9 cellular contexts compared by ENCODE assay signal in genomic region chr2:7083580-7084509, GRCh38.
A peak's percentile ranks its signal among the peaks of the same experiment; 100 is the strongest.
DNase-seq lines count a peak whose midpoint lies in the region; ATAC-seq and TF ChIP-seq lines count a peak whose summit lies in the region.
"Had no signal": no experiment of that assay in that cellular context is flagged by ENCODE, and none has a peak within 500 bp of the region (broad histone marks: within the 10 kb centered on the region; RNA-seq: fewer than 3 reads in every experiment).

No MANE protein-coding gene starts in this region.

- H3K4me3 ChIP-seq in epithelial cell of esophagus (ENCODE audit: low read length): no peak overlapping the region
- H3K4me3 ChIP-seq: BLaER1 treated with 17β-estradiol and CSF1 and Interleukin-3, amounts not matched to agents 10 nM and 100 nM had no signal

- peaks cover 8% of the 10 kb centered on the region for H3K9me3 Mint-ChIP-seq in type B pancreatic cell

- H3K4me3 Mint-ChIP-seq in type B pancreatic cell: no peak overlapping the region

- no peaks in the 10 kb centered on the region for H3K4me1 Mint-ChIP-seq in type B pancreatic cell (ENCODE audit: unreplicated experiment)

- no peak overlapping the region for H3K27ac Mint-ChIP-seq in type B pancreatic cell

- peaks cover 5% of the 10 kb centered on the region for H3K36me3 Mint-ChIP-seq in type B pancreatic cell

- TF ChIP-seq CTCF in epithelial cell of esophagus (IDR thresholded peaks at IDR 0.05; ENCODE audit: insufficient read depth, low read depth, low read length, missing control alignments) (peak; percentile 58), type B pancreatic cell (conservative IDR thresholded peaks at IDR 0.05) (peak; percentile 76)

- peak; percentile 83 for ATAC-seq in HG02852 (IDR thresholded peaks at IDR 0.05; ENCODE audit: unreplicated experiment)

- peak; percentile 4 for DNase-seq in NCI-H146 (lab: John Stamatoyannopoulos, UW)
- no peak for DNase-seq in NCI-H146 treated with DMSO at 0.1 percent for 48 hours (lab: John Stamatoyannopoulos, UW; ENCODE audit: unreplicated experiment)
- peak; percentile 69 for DNase-seq in OCI-M1 (lab: John Stamatoyannopoulos, UW)
- DNase-seq in epithelial cell of esophagus (ENCODE audit: low read depth): peak; percentile 28
- no peak for DNase-seq in type B pancreatic cell (ENCODE audit: extremely low spot score, unreplicated experiment)
- no peak for DNase-seq in pons (ENCODE audit: low spot score)
- DNase-seq in DMS79 treated with DMSO at 0.1 percent for 48 hours (lab: John Stamatoyannopoulos, UW): no peak

- H3K27me3 Mint-ChIP-seq in type B pancreatic cell: peaks cover 2% of the 10 kb centered on the region

Comparison
In these comparisons a context has a peak if more than half of its experiments do, and no peak if none do; other contexts are left out.
1. DNase-seq: peak in NCI-H146 (single experiment), OCI-M1 (single experiment) and epithelial cell of esophagus (single experiment); none in NCI-H146 treated with DMSO at 0.1 percent for 48 hours (single experiment), type B pancreatic cell (single experiment), pons (single experiment) and DMS79 treated with DMSO at 0.1 percent for 48 hours (single experiment).